ENCODE assay signal across 21 cellular contexts in the genomic region with DNA sequence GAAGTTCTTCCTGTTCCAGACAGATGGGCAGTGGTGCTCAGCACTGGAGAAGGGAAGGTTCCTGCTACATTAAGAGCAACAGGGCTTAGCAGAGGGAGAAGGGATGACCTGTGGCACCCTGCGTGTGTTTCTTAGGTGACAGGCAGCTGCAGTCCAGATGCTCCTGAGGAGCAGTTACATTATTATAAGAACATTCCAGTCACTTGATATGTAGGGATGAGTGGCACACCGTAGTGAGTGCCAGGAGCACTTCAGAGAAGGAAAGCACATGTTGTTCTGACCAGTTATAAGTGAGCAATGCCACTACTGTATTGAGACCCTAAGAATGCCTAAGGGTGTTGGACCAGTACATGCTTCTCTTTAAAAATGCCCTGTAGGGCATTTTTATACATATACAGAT. TPM values are rescaled to one million over a fixed set of nuclear protein-coding genes. Genes with fewer than 3 reads are reported as not detected.
DNase-seq lines count a peak whose midpoint lies in the region; ATAC-seq lines count a peak whose summit lies in the region.
"Had no signal": no experiment of that assay in that cellular context is flagged by ENCODE, and none has a peak within 500 bp of the region (broad histone marks: within the 10 kb centered on the region; RNA-seq: fewer than 3 reads in every experiment).

No MANE protein-coding gene starts in this region.

- no peak for DNase-seq in Right ventricle myocardium inferior (ENCODE audit: missing footprints)
- no peak for DNase-seq in cardiac septum (ENCODE audit: low spot score)
- DNase-seq in right cardiac atrium: no peak
- no peak for DNase-seq in MV-4-11 (lab: John Stamatoyannopoulos, UW)
- no peak for DNase-seq in T-cell
- DNase-seq: activated CD4-positive, CD25-positive, alpha-beta regulatory T cell; activated CD8-positive, alpha-beta memory T cell treated with anti-CD3 and anti-CD28 coated beads for 24 hours; body of pancreas; foreskin melanocyte; left colon; NCI-H1048; NCI-H1930; SK-N-SH; stimulated activated CD4-positive, alpha-beta T cell treated with anti-CD3 and anti-CD28 coated beads, Interleukin-15, amount 100 ng/mL, for 24 hours; T1000 had no signal

- CTCF ChIA-PET in T-cell (lab: Charles Lee): interaction anchor here in 1 of 2 donors (0.7 kb wide), 1 partner anchor 296 kb away, joined by 3 read pairs; no protein-coding TSS in a partner anchor

- no peaks in the 10 kb centered on the region for H3K27me3 ChIP-seq in right cardiac atrium (ENCODE audit: control insufficient read depth, insufficient read depth)
- H3K27me3 ChIP-seq: body of pancreas, suprapubic skin had no signal

- H3K4me3 Mint-ChIP-seq in activated T-helper 17 cell treated with anti-CD3 and anti-CD28 coated beads, Interleukin-2, amount 50 U/mL, for 72 hours: no peak overlapping the region
- H3K4me3 Mint-ChIP-seq in T-cell: no peak overlapping the region

- H3K9me3 ChIP-seq in right cardiac atrium (ENCODE audit: control insufficient read depth, low read length): no peaks in the 10 kb centered on the region
- H3K9me3 ChIP-seq: body of pancreas, SK-N-SH, suprapubic skin had no signal

- peak overlapping the region; percentile 15 for H3K27ac ChIP-seq in right cardiac atrium (ENCODE audit: low read length)
- H3K27ac ChIP-seq: body of pancreas, KMS-11, suprapubic skin had no signal

- H3K4me1 Mint-ChIP-seq in activated T-helper 17 cell treated with anti-CD3 and anti-CD28 coated beads, Interleukin-2, amount 50 U/mL, for 72 hours: no peaks in the 10 kb centered on the region
- no peaks in the 10 kb centered on the region for H3K4me1 Mint-ChIP-seq in T-cell

- ATAC-seq in Right ventricle myocardium inferior (peak; percentile 89), right cardiac atrium (peak; percentile 79 to 82), GM19328 (IDR thresholded peaks at IDR 0.05; ENCODE audit: unreplicated experiment) (no peak), T-cell (replicated peaks in 1 of 4) (no peak), GM18909 (IDR thresholded peaks at IDR 0.05; ENCODE audit: poor library complexity, unreplicated experiment) (no peak)
- no peak for ATAC-seq in activated T-helper 17 cell treated with anti-CD3 and anti-CD28 coated beads, Interleukin-2, amount 50 U/mL, for 72 hours (replicated peaks)
- ATAC-seq: activated naive CD4-positive, alpha-beta T cell treated with anti-CD3 and anti-CD28 coated beads, Interleukin-2, amount 50 U/mL, for 72 hours; body of pancreas; left colon had no signal

- WGBS in right cardiac atrium: 61% methylated on average over 2 of the region's 2 CpGs

- peak overlapping the region; percentile 28 for H3K27ac Mint-ChIP-seq in activated T-helper 17 cell treated with anti-CD3 and anti-CD28 coated beads, Interleukin-2, amount 50 U/mL, for 72 hours
- H3K27ac Mint-ChIP-seq in T-cell: no peak overlapping the region
- H3K27ac Mint-ChIP-seq: activated naive CD4-positive, alpha-beta T cell treated with anti-CD3 and anti-CD28 coated beads, Interleukin-2, amount 50 U/mL, for 72 hours had no signal

- no peaks in the 10 kb centered on the region for H3K27me3 Mint-ChIP-seq in activated T-helper 17 cell treated with anti-CD3 and anti-CD28 coated beads, Interleukin-2, amount 50 U/mL, for 72 hours
- H3K27me3 Mint-ChIP-seq in T-cell: no peaks in the 10 kb centered on the region

- peaks cover 86% of the 10 kb centered on the region for H3K36me3 Mint-ChIP-seq in activated T-helper 17 cell treated with anti-CD3 and anti-CD28 coated beads, Interleukin-2, amount 50 U/mL, for 72 hours (ENCODE audit: low read depth)
- peaks cover 34% of the 10 kb centered on the region for H3K36me3 Mint-ChIP-seq in T-cell

- H3K9me3 Mint-ChIP-seq in activated T-helper 17 cell treated with anti-CD3 and anti-CD28 coated beads, Interleukin-2, amount 50 U/mL, for 72 hours: no peaks in the 10 kb centered on the region
- H3K9me3 Mint-ChIP-seq in T-cell: no peaks in the 10 kb centered on the region
- H3K9me3 Mint-ChIP-seq: activated naive CD4-positive, alpha-beta T cell treated with anti-CD3 and anti-CD28 coated beads, Interleukin-2, amount 50 U/mL, for 72 hours had no signal

- H3K4me3 ChIP-seq in right cardiac atrium (ENCODE audit: low read length): no peak overlapping the region
- H3K4me3 ChIP-seq: body of pancreas, suprapubic skin had no signal

- intact Hi-C loops in Right ventricle myocardium inferior (cut with DNase I): no loop called here
- intact Hi-C loops in cardiac septum (cut with DNase I): no loop called here
- intact Hi-C loops in right cardiac atrium (cut with DNase I): no loop called here

- H3K4me1 ChIP-seq in right cardiac atrium (ENCODE audit: control insufficient read depth, insufficient read depth, low read length): peaks cover 4% of the 10 kb centered on the region
- H3K4me1 ChIP-seq: body of pancreas, suprapubic skin had no signal

- POLR2A ChIA-PET in T-cell (lab: Charles Lee): no interaction called here

RNA-seq across cellular contexts. Expression of a gene that starts 39.9 kb away (rescaled TPM):
- 33.8 TPM for total RNA-seq in Right ventricle myocardium inferior
- 28.9 TPM for total RNA-seq in cardiac septum
- total RNA-seq in activated T-helper 17 cell treated with anti-CD3 and anti-CD28 coated beads, Interleukin-2, amount 50 U/mL, for 72 hours: 10 to 100 TPM; 21.0 to 22.2 TPM
- 10 to 100 TPM; 33.7 to 91.9 (median 56.4) TPM for total RNA-seq in right cardiac atrium
- 36.7 TPM for polyA plus RNA-seq in right cardiac atrium
- 1 to 10 TPM; 4.0 to 7.6 (median 5.2) TPM for total RNA-seq in T-cell

Comparison
In these comparisons a context has a peak if more than half of its experiments do, and no peak if none do; other contexts are left out.
1. ATAC-seq: peak in Right ventricle myocardium inferior (single experiment) and right cardiac atrium (2 of 2); none in activated T-helper 17 cell treated with anti-CD3 and anti-CD28 coated beads, Interleukin-2, amount 50 U/mL, for 72 hours (single experiment), GM19328 (single experiment), T-cell (0 of 4) and GM18909 (single experiment).